In genomic region chr2:9795071-9795470, GRCh38 we compare ENCODE assay signal across 22 cellular contexts. TPM values are rescaled to one million over a fixed set of nuclear protein-coding genes. Genes with fewer than 3 reads are reported as not detected.
DNase-seq lines count a peak whose midpoint lies in the region; ATAC-seq and TF ChIP-seq lines count a peak whose summit lies in the region.
"Had no signal": no experiment of that assay in that cellular context is flagged by ENCODE, and none has a peak within 500 bp of the region (broad histone marks: within the 10 kb centered on the region; RNA-seq: fewer than 3 reads in every experiment).

No MANE protein-coding gene starts in this region.

- no peak overlapping the region for H2BK15ac ChIP-seq in mesenchymal stem cell (ENCODE audit: low read depth, poor library complexity, severe bottlenecking)

- no peaks in the 10 kb centered on the region for H3K36me3 Mint-ChIP-seq in natural killer cell treated with Interleukin-12 subunit alpha and Interleukin-12 subunit beta and Interleukin-15 and Interleukin-18, amount 100 ng/mL, for 72 hours
- no peaks in the 10 kb centered on the region for H3K36me3 Mint-ChIP-seq in natural killer cell
- no peaks in the 10 kb centered on the region for H3K36me3 Mint-ChIP-seq in activated T-helper 17 cell treated with anti-CD3 and anti-CD28 coated beads, Interleukin-2, amount 50 U/mL, for 72 hours (ENCODE audit: low read depth)
- H3K36me3 Mint-ChIP-seq: CD14-positive monocyte; CD8-positive, alpha-beta memory T cell had no signal

- no peak overlapping the region for H2AK5ac ChIP-seq in mesenchymal stem cell (ENCODE audit: low read length, severe bottlenecking)

- intact Hi-C loops in natural killer cell (cut with micrococcal nuclease), result no loop called here

- no peak overlapping the region for H3K18ac ChIP-seq in mesenchymal stem cell (ENCODE audit: low read depth in 1 of 2, low read length in 2 of 2)

- no peak for TF ChIP-seq CTCF in natural killer cell (IDR thresholded peaks at IDR 0.05)

- H3K14ac ChIP-seq in mesenchymal stem cell (ENCODE audit: low read length in 2 of 2), result peak overlapping the region in 1 of 2 experiments; percentile 36

- H3K27ac Mint-ChIP-seq in natural killer cell treated with Interleukin-12 subunit alpha and Interleukin-12 subunit beta and Interleukin-15 and Interleukin-18, amount 100 ng/mL, for 72 hours, result no peak overlapping the region
- H3K27ac Mint-ChIP-seq in natural killer cell, result no peak overlapping the region
- H3K27ac Mint-ChIP-seq in activated T-helper 17 cell treated with anti-CD3 and anti-CD28 coated beads, Interleukin-2, amount 50 U/mL, for 72 hours, result peak overlapping the region; percentile 67
- H3K27ac Mint-ChIP-seq: CD8-positive, alpha-beta memory T cell had no signal

- H3K9me3 Mint-ChIP-seq in natural killer cell treated with Interleukin-12 subunit alpha and Interleukin-12 subunit beta and Interleukin-15 and Interleukin-18, amount 100 ng/mL, for 72 hours, result no peaks in the 10 kb centered on the region
- H3K9me3 Mint-ChIP-seq in natural killer cell, result no peaks in the 10 kb centered on the region
- no peaks in the 10 kb centered on the region for H3K9me3 Mint-ChIP-seq in activated T-helper 17 cell treated with anti-CD3 and anti-CD28 coated beads, Interleukin-2, amount 50 U/mL, for 72 hours
- H3K9me3 Mint-ChIP-seq: CD8-positive, alpha-beta memory T cell; H9 had no signal

- no peak for ATAC-seq in natural killer cell treated with Interleukin-12 subunit alpha and Interleukin-12 subunit beta and Interleukin-15 and Interleukin-18, amount 100 ng/mL, for 72 hours
- ATAC-seq in natural killer cell, result no peak
- ATAC-seq in activated T-helper 17 cell treated with anti-CD3 and anti-CD28 coated beads, Interleukin-2, amount 50 U/mL, for 72 hours (replicated peaks), result no peak
- ATAC-seq in HG02798 (IDR thresholded peaks at IDR 0.05; ENCODE audit: poor library complexity, unreplicated experiment), result no peak

- H3K4me3 Mint-ChIP-seq in natural killer cell treated with Interleukin-12 subunit alpha and Interleukin-12 subunit beta and Interleukin-15 and Interleukin-18, amount 100 ng/mL, for 72 hours, result no peak overlapping the region
- no peak overlapping the region for H3K4me3 Mint-ChIP-seq in natural killer cell
- no peak overlapping the region for H3K4me3 Mint-ChIP-seq in activated T-helper 17 cell treated with anti-CD3 and anti-CD28 coated beads, Interleukin-2, amount 50 U/mL, for 72 hours
- H3K4me3 Mint-ChIP-seq: CD14-positive monocyte; CD8-positive, alpha-beta memory T cell had no signal

- peak overlapping the region; percentile 27 for H4K91ac ChIP-seq in mesenchymal stem cell (ENCODE audit: low read length)

- no peaks in the 10 kb centered on the region for H3K79me1 ChIP-seq in mesenchymal stem cell (replicated peaks; ENCODE audit: low read length, poor library complexity, severe bottlenecking)

- H3K27ac ChIP-seq in mesenchymal stem cell (ENCODE audit: low read length, poor library complexity, severe bottlenecking), result no peak overlapping the region
- H3K27ac ChIP-seq: GM23248, RWPE1 had no signal

- peaks cover 3% of the 10 kb centered on the region for H3K4me1 ChIP-seq in mesenchymal stem cell (ENCODE audit: control insufficient read depth, insufficient read depth, low read depth, low read length)

- no peaks in the 10 kb centered on the region for H3K9me3 ChIP-seq in mesenchymal stem cell (ENCODE audit: control insufficient read depth, low read length)
- H3K9me3 ChIP-seq: SK-N-SH had no signal

- H2AFZ ChIP-seq in mesenchymal stem cell (ENCODE audit: low read depth, low read length), result no peak overlapping the region
- H2AFZ ChIP-seq: GM23248 had no signal

- H3K4ac ChIP-seq in mesenchymal stem cell (ENCODE audit: low read depth in 1 of 2, low read length in 2 of 2), result no peak overlapping the region

- H3K4me2 ChIP-seq in mesenchymal stem cell (ENCODE audit: low read length, poor library complexity, severe bottlenecking), result no peak overlapping the region
- H3K4me2 ChIP-seq: SK-N-SH had no signal

- no peak overlapping the region for H2BK5ac ChIP-seq in mesenchymal stem cell (ENCODE audit: low read depth, low read length, poor library complexity, severe bottlenecking)

- H3K4me1 Mint-ChIP-seq in natural killer cell treated with Interleukin-12 subunit alpha and Interleukin-12 subunit beta and Interleukin-15 and Interleukin-18, amount 100 ng/mL, for 72 hours (ENCODE audit: low read depth in 2 of 2), result peaks cover 14 to 26% of the 10 kb centered on the region in 2 donors
- H3K4me1 Mint-ChIP-seq in natural killer cell, result peaks cover 31 to 37% of the 10 kb centered on the region in 2 donors
- H3K4me1 Mint-ChIP-seq in activated T-helper 17 cell treated with anti-CD3 and anti-CD28 coated beads, Interleukin-2, amount 50 U/mL, for 72 hours, result peaks cover 22% of the 10 kb centered on the region

- DNase-seq in natural killer cell treated with Interleukin-12 subunit alpha and Interleukin-12 subunit beta and Interleukin-15 and Interleukin-18, amount 100 ng/mL, for 72 hours (ENCODE audit: low spot score), result peak; percentile 22
- no peak for DNase-seq in natural killer cell
- DNase-seq in mesenchymal stem cell, result no peak
- DNase-seq in NCI-H146 (lab: John Stamatoyannopoulos, UW), result no peak
- no peak for DNase-seq in NCI-H510A (lab: John Stamatoyannopoulos, UW)
- DNase-seq: Calu3; CD8-positive, alpha-beta memory T cell; DMS153; GM23248; H9; KBM-7; MV-4-11; NCI-H1105 treated with DMSO at 0.1 percent for 48 hours; NCI-H2029; NCI-H446 treated with DMSO at 0.1 percent for 48 hours; NCI-H526 treated with DMSO at 0.1 percent for 48 hours; SK-N-SH; SW 1271 had no signal

- no peak overlapping the region for H3K9ac ChIP-seq in mesenchymal stem cell (ENCODE audit: low read length)
- H3K9ac ChIP-seq: GM23248, SK-N-SH had no signal

- WGBS in mesenchymal stem cell, result 77% methylated on average over 6 of the region's 6 CpGs

- no peak overlapping the region for H3K23ac ChIP-seq in mesenchymal stem cell (ENCODE audit: low read length in 2 of 2)

- H3K4me3 ChIP-seq in mesenchymal stem cell (ENCODE audit: insufficient read depth in 1 of 2, low read depth in 1 of 2, low read length in 2 of 2), result no peak overlapping the region
- H3K4me3 ChIP-seq: GM23248 had no signal

- H4K8ac ChIP-seq in mesenchymal stem cell (ENCODE audit: low read length), result no peak overlapping the region

- H2BK120ac ChIP-seq in mesenchymal stem cell (ENCODE audit: low read depth, low read length), result no peak overlapping the region

- H2BK12ac ChIP-seq in mesenchymal stem cell (ENCODE audit: low read length in 2 of 2), result no peak overlapping the region

- no peaks in the 10 kb centered on the region for H3K36me3 ChIP-seq in mesenchymal stem cell (ENCODE audit: control insufficient read depth in 1 of 2, insufficient read depth in 2 of 2, low read depth in 1 of 2, low read length in 2 of 2)

- H3K27me3 Mint-ChIP-seq in natural killer cell treated with Interleukin-12 subunit alpha and Interleukin-12 subunit beta and Interleukin-15 and Interleukin-18, amount 100 ng/mL, for 72 hours, result no peaks in the 10 kb centered on the region
- H3K27me3 Mint-ChIP-seq in natural killer cell (ENCODE audit: low read depth in 2 of 2), result peaks cover 0 to 2% of the 10 kb centered on the region in 2 donors
- no peaks in the 10 kb centered on the region for H3K27me3 Mint-ChIP-seq in activated T-helper 17 cell treated with anti-CD3 and anti-CD28 coated beads, Interleukin-2, amount 50 U/mL, for 72 hours

- no peaks in the 10 kb centered on the region for H3K27me3 ChIP-seq in mesenchymal stem cell (ENCODE audit: control insufficient read depth in 1 of 2, insufficient read depth in 1 of 2, low read length in 2 of 2)

RNA-seq across cellular contexts. Expression of gene TAF1B, which starts 48.2 kb away (rescaled TPM):
- 10 to 100 TPM; 34.4 to 42.3 TPM for total RNA-seq in natural killer cell treated with Interleukin-12 subunit alpha and Interleukin-12 subunit beta and Interleukin-15 and Interleukin-18, amount 100 ng/mL, for 72 hours
- total RNA-seq in natural killer cell, result 10 to 100 TPM; 24.8 to 40.8 (median 26.8) TPM
- total RNA-seq in activated T-helper 17 cell treated with anti-CD3 and anti-CD28 coated beads, Interleukin-2, amount 50 U/mL, for 72 hours, result 10 to 100 TPM; 29.8 to 41.1 TPM
- 12.1 TPM for polyA plus RNA-seq in mesenchymal stem cell (2013, experiment 1 of 2)
- polyA plus RNA-seq in mesenchymal stem cell (2013, experiment 2 of 2), result 12.5 TPM
